14 cellular contexts compared by ENCODE assay signal in genomic region chr6:134787261-134787871, GRCh38.
DNase-seq lines count a peak whose midpoint lies in the region; ATAC-seq and TF ChIP-seq lines count a peak whose summit lies in the region.
"Had no signal": no experiment of that assay in that cellular context is flagged by ENCODE, and none has a peak within 500 bp of the region (broad histone marks: within the 10 kb centered on the region; RNA-seq: fewer than 3 reads in every experiment).

No MANE protein-coding gene starts in this region.

- no peak overlapping the region for H2AFZ ChIP-seq in mesenchymal stem cell (ENCODE audit: low read depth, low read length)

- H3K27ac ChIP-seq in mesenchymal stem cell (ENCODE audit: low read length, poor library complexity, severe bottlenecking) (no peak overlapping the region), substantia nigra (ENCODE audit: low read depth, low read length, poor library complexity, severe bottlenecking) (no peak overlapping the region), gastrocnemius medialis (no peak overlapping the region)
- no peak overlapping the region for H3K27ac ChIP-seq in effector memory CD4-positive, alpha-beta T cell (ENCODE audit: insufficient read depth, low read length, poor library complexity, severe bottlenecking)
- H3K27ac ChIP-seq: ascending aorta had no signal

- no peak overlapping the region for H3K18ac ChIP-seq in mesenchymal stem cell (ENCODE audit: low read depth in 1 of 2, low read length in 2 of 2)

- no peak overlapping the region for H2BK15ac ChIP-seq in mesenchymal stem cell (ENCODE audit: low read depth, poor library complexity, severe bottlenecking)

- ATAC-seq in natural killer cell treated with Interleukin-12 subunit alpha and Interleukin-12 subunit beta and Interleukin-15 and Interleukin-18, amount 100 ng/mL, for 72 hours, result no peak
- no peak for ATAC-seq in gastrocnemius medialis
- ATAC-seq: activated T-cell treated with anti-CD3 and anti-CD28 coated beads, Interleukin-2, amount 50 U/mL, for 72 hours had no signal

- TF ChIP-seq CTCF in Calu3 (IDR thresholded peaks at IDR 0.05; ENCODE audit: unreplicated experiment), result no peak
- no peak for TF ChIP-seq CTCF in cardiac fibroblast (IDR thresholded peaks at IDR 0.05; ENCODE audit: low read depth, low read length)
- TF ChIP-seq CTCF in gastrocnemius medialis (IDR thresholded peaks at IDR 0.05 in 4 of 5, conservative IDR thresholded peaks at IDR 0.05 in 1 of 5), result no peak

- H3K23ac ChIP-seq in mesenchymal stem cell (ENCODE audit: low read length in 2 of 2), result no peak overlapping the region

- no peak overlapping the region for H4K8ac ChIP-seq in mesenchymal stem cell (ENCODE audit: low read length)

- H3K36me3 ChIP-seq in MG63 (no peaks in the 10 kb centered on the region), mesenchymal stem cell (ENCODE audit: control insufficient read depth in 1 of 2, insufficient read depth in 2 of 2, low read depth in 1 of 2, low read length in 2 of 2) (no peaks in the 10 kb centered on the region), gastrocnemius medialis (no peaks in the 10 kb centered on the region)
- H3K36me3 ChIP-seq in effector memory CD4-positive, alpha-beta T cell (ENCODE audit: control insufficient read depth, insufficient read depth, low read length), result no peaks in the 10 kb centered on the region
- H3K36me3 ChIP-seq: ascending aorta had no signal

- H3K4me3 Mint-ChIP-seq in Calu3 (ENCODE audit: low read depth, unreplicated experiment), result no peak overlapping the region
- H3K4me3 Mint-ChIP-seq in natural killer cell treated with Interleukin-12 subunit alpha and Interleukin-12 subunit beta and Interleukin-15 and Interleukin-18, amount 100 ng/mL, for 72 hours, result no peak overlapping the region
- H3K4me3 Mint-ChIP-seq: activated T-cell treated with anti-CD3 and anti-CD28 coated beads, Interleukin-2, amount 50 U/mL, for 72 hours; CD14-positive monocyte had no signal

- H3K4ac ChIP-seq in mesenchymal stem cell (ENCODE audit: low read depth in 1 of 2, low read length in 2 of 2), result no peak overlapping the region

- DNase-seq in Calu3, result peak; percentile 9
- DNase-seq in MG63, result peak; percentile 9
- peak; percentile 26 to 81 for DNase-seq in cardiac fibroblast (ENCODE audit: low read depth in 2 of 2)
- peak; percentile 20 for DNase-seq in mesenchymal stem cell
- DNase-seq in substantia nigra (lab: John Stamatoyannopoulos, UW), result no peak
- DNase-seq in natural killer cell treated with Interleukin-12 subunit alpha and Interleukin-12 subunit beta and Interleukin-15 and Interleukin-18, amount 100 ng/mL, for 72 hours (ENCODE audit: low spot score), result no peak
- DNase-seq in gastrocnemius medialis, result no peak
- no peak for DNase-seq in effector memory CD4-positive, alpha-beta T cell
- DNase-seq: activated T-cell treated with anti-CD3 and anti-CD28 coated beads, Interleukin-2, amount 50 U/mL, for 72 hours; NCI-H2171; stimulated activated CD4-positive, alpha-beta T cell treated with anti-CD3 and anti-CD28 coated beads, Interleukin-2, amount 100 ng/mL, for 24 hours had no signal

- no peak overlapping the region for H3K27ac Mint-ChIP-seq in Calu3 (ENCODE audit: unreplicated experiment)
- H3K27ac Mint-ChIP-seq in natural killer cell treated with Interleukin-12 subunit alpha and Interleukin-12 subunit beta and Interleukin-15 and Interleukin-18, amount 100 ng/mL, for 72 hours, result no peak overlapping the region
- H3K27ac Mint-ChIP-seq: activated T-cell treated with anti-CD3 and anti-CD28 coated beads, Interleukin-2, amount 50 U/mL, for 72 hours; CD14-positive monocyte; progenitor cell of endocrine pancreas had no signal

- in situ Hi-C loops in gastrocnemius medialis (cut with MboI; ENCODE audit: low sequenced_read_pairs in 4 of 4), result no loop called here

- no peak overlapping the region for H3K4me3 ChIP-seq in MG63
- H3K4me3 ChIP-seq in cardiac fibroblast (replicated peaks in 1 of 2; ENCODE audit: low read depth in 2 of 2, low read length in 2 of 2), result no peak overlapping the region
- H3K4me3 ChIP-seq in mesenchymal stem cell (ENCODE audit: insufficient read depth in 1 of 2, low read depth in 1 of 2, low read length in 2 of 2), result no peak overlapping the region
- no peak overlapping the region for H3K4me3 ChIP-seq in gastrocnemius medialis
- H3K4me3 ChIP-seq in effector memory CD4-positive, alpha-beta T cell (ENCODE audit: insufficient read depth, low read depth, low read length, poor library complexity, severe bottlenecking), result no peak overlapping the region
- H3K4me3 ChIP-seq: ascending aorta had no signal

- H2BK5ac ChIP-seq in mesenchymal stem cell (ENCODE audit: low read depth, low read length, poor library complexity, severe bottlenecking), result no peak overlapping the region

- 49% methylated on average over 6 of the region's 6 CpGs for WGBS in mesenchymal stem cell

- CTCF ChIA-PET in Calu3 (lab: Charles Lee), result no interaction called here

- H3K4me1 ChIP-seq in mesenchymal stem cell (ENCODE audit: control insufficient read depth, insufficient read depth, low read depth, low read length) (peaks cover 2% of the 10 kb centered on the region), gastrocnemius medialis (no peaks in the 10 kb centered on the region)
- no peaks in the 10 kb centered on the region for H3K4me1 ChIP-seq in effector memory CD4-positive, alpha-beta T cell (ENCODE audit: control insufficient read depth, insufficient read depth, low read length, poor library complexity, severe bottlenecking)
- H3K4me1 ChIP-seq: ascending aorta had no signal

- H3K9me3 ChIP-seq in MG63, result peaks cover 15% of the 10 kb centered on the region
- H3K9me3 ChIP-seq in mesenchymal stem cell (ENCODE audit: control insufficient read depth, low read length), result peaks cover 22% of the 10 kb centered on the region
- H3K9me3 ChIP-seq in gastrocnemius medialis, result peaks cover 0 to 8% (median 0%) of the 10 kb centered on the region in 3 donors
- H3K9me3 ChIP-seq in effector memory CD4-positive, alpha-beta T cell (ENCODE audit: control insufficient read depth, low read length), result no peaks in the 10 kb centered on the region

- no peak overlapping the region for H4K91ac ChIP-seq in mesenchymal stem cell (ENCODE audit: low read length)

- no peaks in the 10 kb centered on the region for H3K79me1 ChIP-seq in mesenchymal stem cell (replicated peaks; ENCODE audit: low read length, poor library complexity, severe bottlenecking)

- no peak overlapping the region for H2AK5ac ChIP-seq in mesenchymal stem cell (ENCODE audit: low read length, severe bottlenecking)

- no peak overlapping the region for H2BK120ac ChIP-seq in mesenchymal stem cell (ENCODE audit: low read depth, low read length)

- H3K9ac ChIP-seq in mesenchymal stem cell (ENCODE audit: low read length), result no peak overlapping the region

- no peak overlapping the region for H3K14ac ChIP-seq in mesenchymal stem cell (ENCODE audit: low read length in 2 of 2)

- H3K27me3 ChIP-seq in MG63 (no peaks in the 10 kb centered on the region), mesenchymal stem cell (ENCODE audit: control insufficient read depth in 1 of 2, insufficient read depth in 1 of 2, low read length in 2 of 2) (no peaks in the 10 kb centered on the region), gastrocnemius medialis (no peaks in the 10 kb centered on the region)
- H3K27me3 ChIP-seq in effector memory CD4-positive, alpha-beta T cell (replicated peaks; ENCODE audit: control insufficient read depth, insufficient read depth, low read length, poor library complexity, severe bottlenecking), result no peaks in the 10 kb centered on the region
- H3K27me3 ChIP-seq: ascending aorta had no signal

- peaks cover 16% of the 10 kb centered on the region for H3K4me1 Mint-ChIP-seq in Calu3 (ENCODE audit: low read depth, unreplicated experiment)
- H3K4me1 Mint-ChIP-seq in natural killer cell treated with Interleukin-12 subunit alpha and Interleukin-12 subunit beta and Interleukin-15 and Interleukin-18, amount 100 ng/mL, for 72 hours (ENCODE audit: low read depth in 2 of 2), result no peaks in the 10 kb centered on the region
- H3K4me1 Mint-ChIP-seq: CD14-positive monocyte had no signal

- H3K4me2 ChIP-seq in mesenchymal stem cell (ENCODE audit: low read length, poor library complexity, severe bottlenecking), result no peak overlapping the region

- TF ChIP-seq POLR2A in gastrocnemius medialis (IDR thresholded peaks at IDR 0.05), result no peak

- peaks cover 11% of the 10 kb centered on the region for H3K9me3 Mint-ChIP-seq in Calu3 (ENCODE audit: low read depth, unreplicated experiment)
- H3K9me3 Mint-ChIP-seq in natural killer cell treated with Interleukin-12 subunit alpha and Interleukin-12 subunit beta and Interleukin-15 and Interleukin-18, amount 100 ng/mL, for 72 hours, result peaks cover 13% of the 10 kb centered on the region

- intact Hi-C loops in Calu3 (cut with micrococcal nuclease; ENCODE audit: unreplicated experiment) (no loop called here), gastrocnemius medialis (cut with DNase I; ENCODE audit: low total_unique reads) (no loop called here)

- BruUV-seq in Calu3 (replicated peaks; lab: Mats Ljungman, UMichigan), result no TSS peak

- no peaks in the 10 kb centered on the region for H3K27me3 Mint-ChIP-seq in Calu3 (ENCODE audit: unreplicated experiment)
- H3K27me3 Mint-ChIP-seq in natural killer cell treated with Interleukin-12 subunit alpha and Interleukin-12 subunit beta and Interleukin-15 and Interleukin-18, amount 100 ng/mL, for 72 hours, result peaks cover 2 to 25% of the 10 kb centered on the region in 2 donors
- H3K27me3 Mint-ChIP-seq: progenitor cell of endocrine pancreas had no signal

- H2BK12ac ChIP-seq in mesenchymal stem cell (ENCODE audit: low read length in 2 of 2), result no peak overlapping the region

- H3K36me3 Mint-ChIP-seq in Calu3 (ENCODE audit: insufficient read depth, unreplicated experiment), result no peaks in the 10 kb centered on the region
- H3K36me3 Mint-ChIP-seq in natural killer cell treated with Interleukin-12 subunit alpha and Interleukin-12 subunit beta and Interleukin-15 and Interleukin-18, amount 100 ng/mL, for 72 hours, result peaks cover 22% of the 10 kb centered on the region
- H3K36me3 Mint-ChIP-seq: CD14-positive monocyte had no signal

Comparison
In these comparisons a context has a peak if more than half of its experiments do, and no peak if none do; other contexts are left out.
1. DNase-seq: peak in Calu3 (single experiment), MG63 (single experiment), cardiac fibroblast (2 of 2) and mesenchymal stem cell (single experiment); none in substantia nigra (0 of 49), natural killer cell treated with Interleukin-12 subunit alpha and Interleukin-12 subunit beta and Interleukin-15 and Interleukin-18, amount 100 ng/mL, for 72 hours (single experiment), gastrocnemius medialis (0 of 2) and effector memory CD4-positive, alpha-beta T cell (0 of 3).